Comparison of ENCODE assay signal across 12 cellular contexts in genomic region chr2:189222440-189222839, GRCh38. TPM values are rescaled to one million over a fixed set of nuclear protein-coding genes. Genes with fewer than 3 reads are reported as not detected.
A peak's percentile ranks its signal among the peaks of the same experiment; 100 is the strongest.
DNase-seq lines count a peak whose midpoint lies in the region; FAIRE-seq and TF ChIP-seq lines count a peak whose summit lies in the region.
"Had no signal": no experiment of that assay in that cellular context is flagged by ENCODE, and none has a peak within 500 bp of the region (broad histone marks: within the 10 kb centered on the region; RNA-seq: fewer than 3 reads in every experiment).

No MANE protein-coding gene starts in this region.

- H3K27ac ChIP-seq in astrocyte (ENCODE audit: low read depth, low read length) (no peak overlapping the region), tibial artery (peak overlapping the region; percentile 60 to 63)
- H3K27ac ChIP-seq: prostate gland had no signal

- H3K27me3 ChIP-seq in astrocyte (ENCODE audit: insufficient read depth, low read length) (no peaks in the 10 kb centered on the region), tibial artery (no peaks in the 10 kb centered on the region)

- H3K27ac Mint-ChIP-seq in astrocyte (ENCODE audit: unreplicated experiment) (no peak overlapping the region), CD14-positive monocyte (no peak overlapping the region)
- H3K27ac Mint-ChIP-seq: T-helper 17 cell had no signal

- no peaks in the 10 kb centered on the region for H3K27me3 Mint-ChIP-seq in astrocyte (ENCODE audit: low read depth, unreplicated experiment)
- peaks cover 0 to 2% (median 0%) of the 10 kb centered on the region in 3 donors for H3K27me3 Mint-ChIP-seq in CD14-positive monocyte (ENCODE audit: low read depth in 3 of 3)
- H3K27me3 Mint-ChIP-seq: T-helper 17 cell had no signal

- peak; percentile 41 for DNase-seq in DMS53 (lab: John Stamatoyannopoulos, UW)
- no peak for DNase-seq in DMS53 treated with DMSO at 0.1 percent for 48 hours (lab: John Stamatoyannopoulos, UW; ENCODE audit: unreplicated experiment)
- DNase-seq in astrocyte (ENCODE audit: low read depth) = peak; percentile 66
- peak; percentile 51 for DNase-seq in iris pigment epithelial cell (ENCODE audit: low read depth)
- DNase-seq in tibial artery = peak; percentile 38 to 80
- DNase-seq in CD14-positive monocyte (ENCODE audit: low spot score) = no peak
- no peak for DNase-seq in NCI-H345 (lab: John Stamatoyannopoulos, UW)
- DNase-seq in putamen (ENCODE audit: low spot score) = no peak
- DNase-seq: activated T-cell treated with anti-CD3 and anti-CD28 coated beads for 4 hours, T-helper 17 cell had no signal

- H3K9ac ChIP-seq in astrocyte (ENCODE audit: low read length) = no peak overlapping the region

- intact Hi-C loops in tibial artery (cut with DNase I; ENCODE audit: low total_unique reads) (no loop called here), CD14-positive monocyte (cut with micrococcal nuclease) (no loop called here)

- peak overlapping the region; percentile 12 for H2AFZ ChIP-seq in astrocyte (ENCODE audit: low read depth, low read length)

- TF ChIP-seq CTCF in astrocyte (IDR thresholded peaks at IDR 0.05; ENCODE audit: insufficient read depth, low read depth, low read length) = no peak
- TF ChIP-seq CTCF in tibial artery (IDR thresholded peaks at IDR 0.05) = no peak
- TF ChIP-seq CTCF in CD14-positive monocyte (IDR thresholded peaks at IDR 0.05) = no peak

- no peak overlapping the region for H3K4me3 ChIP-seq in astrocyte (ENCODE audit: insufficient read depth, low read depth, low read length)
- no peak overlapping the region for H3K4me3 ChIP-seq in tibial artery
- H3K4me3 ChIP-seq: prostate gland had no signal

- no peaks in the 10 kb centered on the region for H3K79me2 ChIP-seq in astrocyte (ENCODE audit: insufficient read depth, low read length)

- H3K4me3 Mint-ChIP-seq in astrocyte (ENCODE audit: unreplicated experiment) (no peak overlapping the region), CD14-positive monocyte (no peak overlapping the region)
- H3K4me3 Mint-ChIP-seq: T-helper 17 cell had no signal

- H3K9me3 ChIP-seq in astrocyte (ENCODE audit: insufficient read depth, low read depth, low read length) (no peaks in the 10 kb centered on the region), tibial artery (no peaks in the 10 kb centered on the region)
- H3K9me3 ChIP-seq: prostate gland had no signal

- H3K9me3 Mint-ChIP-seq in astrocyte (ENCODE audit: unreplicated experiment) = no peaks in the 10 kb centered on the region
- H3K9me3 Mint-ChIP-seq in CD14-positive monocyte = peaks cover 0 to 2% (median 0%) of the 10 kb centered on the region in 7 donors

- peaks cover 6% of the 10 kb centered on the region for H3K4me1 Mint-ChIP-seq in astrocyte (ENCODE audit: low read depth, unreplicated experiment)
- H3K4me1 Mint-ChIP-seq in CD14-positive monocyte = no peaks in the 10 kb centered on the region

- H3K4me2 ChIP-seq in astrocyte (ENCODE audit: low read length) = peak overlapping the region; percentile 1

- no peaks in the 10 kb centered on the region for H3K36me3 Mint-ChIP-seq in astrocyte (ENCODE audit: low read depth, unreplicated experiment)
- H3K36me3 Mint-ChIP-seq in CD14-positive monocyte = no peaks in the 10 kb centered on the region

- FAIRE-seq in astrocyte (lab: Jason Lieb, UNC) = no peak
- FAIRE-seq: GM19239 had no signal

- no peaks in the 10 kb centered on the region for H4K20me1 ChIP-seq in astrocyte (ENCODE audit: insufficient read depth, low read length)

- H3K36me3 ChIP-seq in astrocyte (ENCODE audit: insufficient read depth, low read length) (no peaks in the 10 kb centered on the region), tibial artery (no peaks in the 10 kb centered on the region)
- H3K36me3 ChIP-seq: prostate gland had no signal

- H3K4me1 ChIP-seq in astrocyte (ENCODE audit: insufficient read depth, low read length) (peaks cover 17% of the 10 kb centered on the region), tibial artery (peaks cover 0 to 16% (median 9%) of the 10 kb centered on the region in 4 donors)
- H3K4me1 ChIP-seq: prostate gland had no signal

RNA-seq across cellular contexts. Expression of gene COL5A2, which starts 42.9 kb away (rescaled TPM):
- total RNA-seq in astrocyte = 429 and 580 TPM in 2 replicates
- not detected for polyA plus RNA-seq in CD14-positive monocyte

Comparison
In these comparisons a context has a peak if more than half of its experiments do, and no peak if none do; other contexts are left out.
1. DNase-seq: peak in DMS53 (single experiment), astrocyte (single experiment), iris pigment epithelial cell (single experiment) and tibial artery (2 of 2); none in DMS53 treated with DMSO at 0.1 percent for 48 hours (single experiment), CD14-positive monocyte (single experiment), NCI-H345 (single experiment) and putamen (single experiment).